Comparison of ENCODE assay signal across 10 cellular contexts in genomic region chr11:67006029-67006884, GRCh38. TPM values are rescaled to one million over a fixed set of nuclear protein-coding genes. Genes with fewer than 3 reads are reported as not detected.
DNase-seq lines count a peak whose midpoint lies in the region; ATAC-seq, FAIRE-seq and TF ChIP-seq lines count a peak whose summit lies in the region.
"Had no signal": no experiment of that assay in that cellular context is flagged by ENCODE, and none has a peak within 500 bp of the region (broad histone marks: within the 10 kb centered on the region; RNA-seq: fewer than 3 reads in every experiment).

No MANE protein-coding gene starts in this region.

- CTCF ChIA-PET in PC-9 (lab: Charles Lee) = interaction anchor here (0.7 kb wide), 1 partner anchor 16 kb away, joined by 25 read pairs; no protein-coding TSS in a partner anchor

- no TSS peak for BruUV-seq in PC-9 (replicated peaks; lab: Mats Ljungman, UMichigan)

- H3K36me3 ChIP-seq in PC-9 (ENCODE audit: low read depth) = no peaks in the 10 kb centered on the region

- H3K9me3 ChIP-seq in PC-9 (ENCODE audit: insufficient read depth, low read depth) = no peaks in the 10 kb centered on the region

- no peak for TF ChIP-seq CTCF in PC-9 (conservative IDR thresholded peaks at IDR 0.05)

- H3K4me1 ChIP-seq in PC-9 (replicated peaks; ENCODE audit: insufficient read depth) = peaks cover 13% of the 10 kb centered on the region

- H4K20me1 ChIP-seq in PC-9 (ENCODE audit: insufficient read depth) = no peaks in the 10 kb centered on the region

- no peaks in the 10 kb centered on the region for H3K79me2 ChIP-seq in PC-9 (ENCODE audit: low read depth)

- peak; percentile 16 for DNase-seq in stimulated activated naive CD4-positive, alpha-beta T cell treated with Interleukin-2 at 50 U/mL for 16 hours (lab: John Stamatoyannopoulos, UW)
- DNase-seq in stimulated activated naive CD4-positive, alpha-beta T cell (lab: John Stamatoyannopoulos, UW) = no peak
- DNase-seq in PC-9 (peak; percentile 37 to 79), glomerular visceral epithelial cell (ENCODE audit: extremely low spot score) (peak; percentile 26), urothelium cell line (ENCODE audit: low spot score) (peak; percentile 44)
- DNase-seq in effector CD4-positive, alpha-beta T cell = no peak

- peak overlapping the region; percentile 69 for H3K4me2 ChIP-seq in PC-9

- H3K4me3 ChIP-seq in PC-9 = peak overlapping the region; percentile 52; the same call in 1 of the 2 replicates

- peaks cover 6% of the 10 kb centered on the region; the same call in 1 of the 2 replicates for H3F3A ChIP-seq in PC-9 (ENCODE audit: insufficient read depth, low read depth)

- POLR2A ChIA-PET in PC-9 (lab: Charles Lee; ENCODE audit: unreplicated experiment) = interaction anchor here (0.5 to 0.9 kb wide), 3 partner anchors 71 to 197 kb away, joined by 4 read pairs; no protein-coding TSS in a partner anchor

- no peak for ATAC-seq in GM21619 (IDR thresholded peaks at IDR 0.05; ENCODE audit: unreplicated experiment)
- no peak for ATAC-seq in GM18909 (IDR thresholded peaks at IDR 0.05; ENCODE audit: poor library complexity, unreplicated experiment)

- intact Hi-C loops in PC-9 (cut with micrococcal nuclease; ENCODE audit: unreplicated experiment) = no loop called here

- no peaks in the 10 kb centered on the region for H3K9me2 ChIP-seq in PC-9 (ENCODE audit: insufficient read depth)

- peak overlapping the region; percentile 89 for H2AFZ ChIP-seq in PC-9

- no peak for FAIRE-seq in urothelium cell line (lab: Jason Lieb, UNC)
- FAIRE-seq: endometrium had no signal

- no peak overlapping the region for H3K27ac ChIP-seq in PC-9

- H3K27me3 ChIP-seq in PC-9 (ENCODE audit: insufficient read depth, low read depth) = no peaks in the 10 kb centered on the region

RNA-seq across cellular contexts. Expression of gene SYT12, which starts 16.7 kb away (rescaled TPM):
- total RNA-seq in PC-9 (2021) = 11.1 and 12.3 TPM in 2 replicates
- total RNA-seq: T-helper 1 cell treated with Interleukin-12 subunit alpha and Interleukin-12 subunit beta and Interleukin-4 antibody, amounts not matched to agents 30 ng/mL and 1 ng/mL, for 36 hours had no signal

RNA-seq across cellular contexts. Expression of gene C11orf86, which starts 31.2 kb away (rescaled TPM):
- total RNA-seq in PC-9 (2021) = not detected in 2 replicates
- total RNA-seq: T-helper 1 cell treated with Interleukin-12 subunit alpha and Interleukin-12 subunit beta and Interleukin-4 antibody, amounts not matched to agents 30 ng/mL and 1 ng/mL, for 36 hours had no signal

RNA-seq across cellular contexts. Expression of gene PC, which starts 48.1 kb away (rescaled TPM):
- total RNA-seq in PC-9 (2021) = 34.9 and 38.9 TPM in 2 replicates

RNA-seq across cellular contexts. Expression of gene RHOD, which starts 50.4 kb away (rescaled TPM):
- total RNA-seq in PC-9 (2021) = 127 and 156 TPM in 2 replicates

Comparison
In these comparisons a context has a peak if more than half of its experiments do, and no peak if none do; other contexts are left out.
1. DNase-seq: peak in stimulated activated naive CD4-positive, alpha-beta T cell treated with Interleukin-2 at 50 U/mL for 16 hours (single experiment), PC-9 (2 of 2), glomerular visceral epithelial cell (single experiment) and urothelium cell line (single experiment); none in stimulated activated naive CD4-positive, alpha-beta T cell (0 of 6) and effector CD4-positive, alpha-beta T cell (single experiment).